Comparison of ENCODE assay signal across 2 cellular contexts in genomic region chr20:64051033-64051452, GRCh38.
TF ChIP-seq lines count a peak whose summit lies in the region.

No MANE protein-coding gene starts in this region.

TF ChIP-seq in HepG2, 621 proteins besides CTCF, POLR2A, EP300 and RAD21:
- peak; percentile 55; the same call in 1 of the 2 replicates for TF ChIP-seq ZXDC (CRISPR knock-in tag; IDR thresholded peaks at IDR 0.05)
- peak; percentile 0; the same call in 1 of the 2 replicates for TF ChIP-seq ZNF296 (CRISPR knock-in tag; conservative IDR thresholded peaks at IDR 0.05)
- no peak for TF ChIP-seq GABPB1 (CRISPR knock-in tag; IDR thresholded peaks at IDR 0.05)
- no peak for TF ChIP-seq ZNF280B (CRISPR knock-in tag; IDR thresholded peaks at IDR 0.05; ENCODE audit: borderline replicate concordance)
- 0 out of 2 replicates have a peak, but pooled peaks have one; percentile 4 for TF ChIP-seq REXO4 (CRISPR knock-in tag; IDR thresholded peaks at IDR 0.05; ENCODE audit: borderline replicate concordance)
- peak; percentile 4 for TF ChIP-seq ZEB1 (IDR thresholded peaks at IDR 0.05; ENCODE audit: insufficient replicate concordance, low read depth)
- no peak for TF ChIP-seq ZBTB25 (CRISPR knock-in tag; IDR thresholded peaks at IDR 0.05)
- peak; percentile 19; the same call in 1 of the 2 replicates for TF ChIP-seq MYNN (CRISPR knock-in tag; IDR thresholded peaks at IDR 0.05; ENCODE audit: low read depth)
- 0 out of 2 replicates have a peak, but pooled peaks have one; percentile 54 for TF ChIP-seq HOXA9 (CRISPR knock-in tag; IDR thresholded peaks at IDR 0.05; ENCODE audit: borderline replicate concordance)
- TF ChIP-seq SMAD9 (CRISPR knock-in tag; IDR thresholded peaks at IDR 0.05): 0 out of 2 replicates have a peak, but pooled peaks have one; percentile 49
- TF ChIP-seq ZKSCAN5 (CRISPR knock-in tag; IDR thresholded peaks at IDR 0.05): no peak
- 0 out of 2 replicates have a peak, but pooled peaks have one; percentile 10 for TF ChIP-seq HIC2 (CRISPR knock-in tag; IDR thresholded peaks at IDR 0.05; ENCODE audit: low read depth)
- no peak for TF ChIP-seq ZNF326 (CRISPR knock-in tag; IDR thresholded peaks at IDR 0.05; ENCODE audit: borderline replicate concordance)
- TF ChIP-seq CREBL2 (CRISPR knock-in tag; IDR thresholded peaks at IDR 0.05; ENCODE audit: borderline replicate concordance): peak; percentile 59; the same call in 1 of the 2 replicates
- TF ChIP-seq AGO2 (optimal IDR thresholded peaks at IDR 0.05; ENCODE audit: low read depth, low read length): peak; percentile 80
- peak; percentile 74; the same call in 1 of the 2 replicates for TF ChIP-seq LBX2 (CRISPR knock-in tag; IDR thresholded peaks at IDR 0.05; ENCODE audit: borderline replicate concordance)

TF ChIP-seq in SK-N-SH treated with all-trans-retinoic acid at 6 μM for 48 hours, 23 proteins besides CTCF, POLR2A, EP300 and RAD21:
- no peak for TF ChIP-seq ZFP30 (CRISPR knock-in tag; IDR thresholded peaks at IDR 0.05)
- TF ChIP-seq ZNF8 (CRISPR knock-in tag; IDR thresholded peaks at IDR 0.05): no peak
- TF ChIP-seq ISL1 (CRISPR knock-in tag; IDR thresholded peaks at IDR 0.05): no peak
- no peak for TF ChIP-seq TCF4 (CRISPR knock-in tag; IDR thresholded peaks at IDR 0.05; ENCODE audit: borderline replicate concordance)
- TF ChIP-seq ZC3H10 (CRISPR knock-in tag; IDR thresholded peaks at IDR 0.05): no peak
- TF ChIP-seq ESRRG (CRISPR knock-in tag; IDR thresholded peaks at IDR 0.05): no peak
- TF ChIP-seq GLIS3 (CRISPR knock-in tag; IDR thresholded peaks at IDR 0.05): no peak
- TF ChIP-seq SNAI2 (CRISPR knock-in tag; IDR thresholded peaks at IDR 0.05): no peak
- no peak for TF ChIP-seq RARB (CRISPR knock-in tag; IDR thresholded peaks at IDR 0.05)
- TF ChIP-seq TOX (CRISPR knock-in tag; IDR thresholded peaks at IDR 0.05; ENCODE audit: borderline replicate concordance): no peak
- TF ChIP-seq POU6F1 (CRISPR knock-in tag; IDR thresholded peaks at IDR 0.05; ENCODE audit: borderline replicate concordance, low read depth): no peak
- no peak for TF ChIP-seq ZNF70 (CRISPR knock-in tag; IDR thresholded peaks at IDR 0.05)
